10 cellular contexts compared by ENCODE assay signal in genomic region chr1:56183151-56183550, GRCh38.
"Had no signal": no experiment of that assay in that cellular context is flagged by ENCODE, and none has a peak within 500 bp of the region (broad histone marks: within the 10 kb centered on the region; RNA-seq: fewer than 3 reads in every experiment).

No MANE protein-coding gene starts in this region.

- H3K9ac ChIP-seq: GM23248 had no signal

- DNase-seq: GM23248, GOT3, H7, HFFc6, IMR-90, KG1 had no signal

- H3K9me3 ChIP-seq: HAP-1 had no signal

- ATAC-seq: HCT116, K562 had no signal

- H3K4me3 ChIP-seq: GM23248, HAP-1, K562 had no signal

- H3K36me3 ChIP-seq: HAP-1 had no signal

- H3K4me1 ChIP-seq: HAP-1 had no signal

- H3K27ac ChIP-seq: GM23248, HL-60 had no signal
